Comparison of ENCODE assay signal across 19 cellular contexts in genomic region chr2:188949046-188949818, GRCh38.
"Had no signal": no experiment of that assay in that cellular context is flagged by ENCODE, and none has a peak within 500 bp of the region (broad histone marks: within the 10 kb centered on the region; RNA-seq: fewer than 3 reads in every experiment).

No MANE protein-coding gene starts in this region.

- H3K27me3 ChIP-seq: colonic mucosa, esophagus squamous epithelium, stomach had no signal

- DNase-seq: colonic mucosa; dermis blood vessel endothelial cell; esophagus squamous epithelium; foreskin fibroblast; left colon; left ventricle myocardium superior; mesendoderm; naive B cell; psoas muscle; retina; stimulated activated CD4-positive, alpha-beta T cell treated with anti-CD3 and anti-CD28 coated beads, Interleukin-2, amount 100 ng/mL, for 24 hours; stimulated activated CD4-positive, alpha-beta T cell treated with anti-CD3 and anti-CD28 coated beads, Interleukin-4, amount 100 ng/mL, for 4 hours; stimulated activated naive CD4-positive, alpha-beta T cell; stomach; substantia nigra had no signal

- H3K4me3 ChIP-seq: colonic mucosa, esophagus squamous epithelium, psoas muscle, stomach had no signal

- H3K79me2 ChIP-seq: parathyroid adenoma had no signal

- H3K36me3 Mint-ChIP-seq: naive B cell, type B pancreatic cell had no signal

- H3K4me3 Mint-ChIP-seq: naive B cell, nephron, type B pancreatic cell had no signal

- H3K9me3 ChIP-seq: colonic mucosa, psoas muscle had no signal

- H3K27ac ChIP-seq: colonic mucosa, esophagus squamous epithelium, parathyroid adenoma, psoas muscle, stomach had no signal

- H3K9ac ChIP-seq: parathyroid adenoma had no signal

- H3K36me3 ChIP-seq: colonic mucosa, esophagus squamous epithelium, stomach had no signal

- H2AFZ ChIP-seq: parathyroid adenoma had no signal

- H3K9me3 Mint-ChIP-seq: nephron had no signal

- H3K27ac Mint-ChIP-seq: naive B cell, nephron, type B pancreatic cell had no signal

- FAIRE-seq: urothelium cell line had no signal

- H3K27me3 Mint-ChIP-seq: naive B cell, type B pancreatic cell had no signal

- H3K4me1 Mint-ChIP-seq: naive B cell, nephron had no signal

- H3K4me1 ChIP-seq: colonic mucosa, esophagus squamous epithelium, parathyroid adenoma, psoas muscle, stomach had no signal
